1 cellular context compared by ENCODE assay signal in the genomic region with DNA sequence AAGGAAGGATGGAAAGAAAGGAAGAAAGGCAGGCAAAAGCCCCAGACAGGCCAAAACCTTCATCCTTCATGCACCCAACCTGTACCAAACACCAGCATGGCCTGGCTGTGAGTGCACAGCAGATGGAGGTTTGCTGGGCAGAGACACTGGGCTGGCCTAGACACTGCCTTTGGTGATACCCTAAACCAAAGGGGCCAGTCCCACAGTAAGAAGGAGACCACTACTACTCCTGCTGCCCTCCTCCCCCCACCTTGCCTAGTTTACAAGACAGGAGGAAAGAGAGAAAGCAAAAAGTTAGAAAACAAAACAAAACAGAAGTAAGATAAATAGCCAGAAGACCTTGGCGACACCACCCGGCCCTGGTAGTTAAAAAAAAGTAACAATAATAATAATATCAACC.
TF ChIP-seq lines count a peak whose summit lies in the region.

No MANE protein-coding gene starts in this region.

TF ChIP-seq in HepG2, 621 proteins besides CTCF, POLR2A, EP300 and RAD21:
- no peak for TF ChIP-seq ZNF780A (CRISPR knock-in tag; IDR thresholded peaks at IDR 0.05)
- no peak for TF ChIP-seq IKZF5 (CRISPR knock-in tag; IDR thresholded peaks at IDR 0.05)
- TF ChIP-seq RBM22 (optimal IDR thresholded peaks at IDR 0.05; ENCODE audit: low read length) = peak; percentile 88
- no peak for TF ChIP-seq NONO (IDR thresholded peaks at IDR 0.05)
- TF ChIP-seq NONO (CRISPR knock-in tag; conservative IDR thresholded peaks at IDR 0.05) = 0 out of 2 replicates have a peak, but pooled peaks have one; percentile 25
- 0 out of 2 replicates have a peak, but pooled peaks have one; percentile 29 for TF ChIP-seq ZC3H13 (CRISPR knock-in tag; IDR thresholded peaks at IDR 0.05)
- no peak for TF ChIP-seq TCF7 (IDR thresholded peaks at IDR 0.05; ENCODE audit: low read depth)
- 0 out of 2 replicates have a peak, but pooled peaks have one; percentile 80 for TF ChIP-seq PAF1 (CRISPR knock-in tag; IDR thresholded peaks at IDR 0.05)
- no peak for TF ChIP-seq NFE2L1 (CRISPR knock-in tag; IDR thresholded peaks at IDR 0.05; ENCODE audit: borderline replicate concordance)
